ENCODE assay signal across 1 cellular context in genomic region chr3:196192036-196193001, GRCh38.
TF ChIP-seq lines count a peak whose summit lies in the region.

No MANE protein-coding gene starts in this region.

TF ChIP-seq in GM12878, 131 proteins besides CTCF, POLR2A, EP300 and RAD21 (continued from another document and continues in another):
- TF ChIP-seq ZZZ3 (IDR thresholded peaks at IDR 0.05; ENCODE audit: control insufficient read depth, insufficient read length, low read depth) (no peak), SRF (IDR thresholded peaks at IDR 0.05; ENCODE audit: low read depth in 2 of 2, low read length in 2 of 2) (peak; percentile 34 to 87; a peak in 3 of 4 replicates), E2F4 (IDR thresholded peaks at IDR 0.05; ENCODE audit: low read depth, low read length) (no peak), JUND (IDR thresholded peaks at IDR 0.05; ENCODE audit: low read depth, low read length) (no peak), CREB1 (IDR thresholded peaks at IDR 0.05; ENCODE audit: low read depth) (no peak), HDGF (IDR thresholded peaks at IDR 0.05) (peak; percentile 100), CBFB (IDR thresholded peaks at IDR 0.05; ENCODE audit: low read depth) (0 out of 2 replicates have a peak, but pooled peaks have one; percentile 7), BACH1 (IDR thresholded peaks at IDR 0.05; ENCODE audit: borderline replicate concordance) (no peak), BCL3 (IDR thresholded peaks at IDR 0.05; ENCODE audit: borderline replicate concordance, insufficient read depth, low read depth, low read length, poor library complexity, severe bottlenecking) (no peak), ZSCAN29 (IDR thresholded peaks at IDR 0.05) (no peak), BCL11A (IDR thresholded peaks at IDR 0.05; ENCODE audit: low read depth, low read length) (no peak), SKIL (IDR thresholded peaks at IDR 0.05; ENCODE audit: low read depth, poor library complexity, severe bottlenecking) (peak; percentile 27), PAX8 (IDR thresholded peaks at IDR 0.05) (no peak), PKNOX1 (IDR thresholded peaks at IDR 0.05) (peak; percentile 47; the same call in 1 of the 2 replicates), POU2F2 (IDR thresholded peaks at IDR 0.05; ENCODE audit: borderline replicate concordance, low read depth, low read length) (peak; percentile 40; the same call in 2 of the 3 replicates), TCF7 (IDR thresholded peaks at IDR 0.05; ENCODE audit: borderline replicate concordance) (no peak), ZNF622 (IDR thresholded peaks at IDR 0.05) (no peak), NR2C2 (IDR thresholded peaks at IDR 0.05; ENCODE audit: borderline replicate concordance, control insufficient read depth, insufficient read length, low read depth) (no peak), ZNF217 (IDR thresholded peaks at IDR 0.05) (peak; percentile 75; the same call in 1 of the 2 replicates), IRF3 (IDR thresholded peaks at IDR 0.05) (no peak), MAX (IDR thresholded peaks at IDR 0.05; ENCODE audit: low read depth, low read length) (no peak), POLR2AphosphoS2 (IDR thresholded peaks at IDR 0.05; ENCODE audit: low read depth, low read length) (no peak), GATAD2B (conservative IDR thresholded peaks at IDR 0.05; ENCODE audit: low read depth) (peak; percentile 99), MYC (IDR thresholded peaks at IDR 0.05; ENCODE audit: insufficient read depth, insufficient read length, insufficient replicate concordance, low read length, severe bottlenecking) (no peak), MLLT1 (IDR thresholded peaks at IDR 0.05) (peak; percentile 100), PBX3 (IDR thresholded peaks at IDR 0.05; ENCODE audit: insufficient replicate concordance, low read depth, low read length) (no peak), NBN (IDR thresholded peaks at IDR 0.05) (peak; percentile 95), STAT1 (conservative IDR thresholded peaks at IDR 0.05) (no peak; the same call in 1 of the 2 replicates), EED (IDR thresholded peaks at IDR 0.05; ENCODE audit: low read depth) (peak; percentile 83), PRDM15 (CRISPR knock-in tag; IDR thresholded peaks at IDR 0.05) (no peak; the same call in 1 of the 2 replicates), KLF5 (IDR thresholded peaks at IDR 0.05; ENCODE audit: partially characterized antibody) (no peak), NR2F1 (conservative IDR thresholded peaks at IDR 0.05) (peak; percentile 81), CEBPZ (IDR thresholded peaks at IDR 0.05; ENCODE audit: low read depth, low read length) (no peak), NKRF (conservative IDR thresholded peaks at IDR 0.05) (no peak), BHLHE40 (IDR thresholded peaks at IDR 0.05; ENCODE audit: borderline replicate concordance in 1 of 2, low read depth in 2 of 2, low read length in 1 of 2) (peak in 1 of 2 experiments; percentile 66; a peak in 3 of 4 replicates), POLR2AphosphoS5 (IDR thresholded peaks at IDR 0.05; ENCODE audit: low read length) (0 out of 2 replicates have a peak, but pooled peaks have one; percentile 23), CREM (IDR thresholded peaks at IDR 0.05; ENCODE audit: low read depth) (peak; percentile 72), BRCA1 (IDR thresholded peaks at IDR 0.05; ENCODE audit: low read depth, low read length) (no peak), MTA2 (IDR thresholded peaks at IDR 0.05; ENCODE audit: low read depth) (peak; percentile 68), NRF1 (conservative IDR thresholded peaks at IDR 0.05; ENCODE audit: low read depth, low read length) (no peak), WRNIP1 (IDR thresholded peaks at IDR 0.05; ENCODE audit: borderline replicate concordance, low read depth, low read length) (no peak), FOXM1 (IDR thresholded peaks at IDR 0.05; ENCODE audit: low read depth, low read length) (peak; percentile 49; the same call in 1 of the 2 replicates), SMARCA5 (IDR thresholded peaks at IDR 0.05) (peak; percentile 93), CHD1 (IDR thresholded peaks at IDR 0.05; ENCODE audit: low read depth, low read length) (no peak), ZNF24 (IDR thresholded peaks at IDR 0.05) (no peak)
